In genomic region chr11:62394825-62395538, GRCh38 we compare ENCODE assay signal across 9 cellular contexts. TPM values are rescaled to one million over a fixed set of nuclear protein-coding genes. Genes with fewer than 3 reads are reported as not detected.
A peak's percentile ranks its signal among the peaks of the same experiment; 100 is the strongest.
DNase-seq lines count a peak whose midpoint lies in the region; ATAC-seq, FAIRE-seq and TF ChIP-seq lines count a peak whose summit lies in the region.
"Had no signal": no experiment of that assay in that cellular context is flagged by ENCODE, and none has a peak within 500 bp of the region (broad histone marks: within the 10 kb centered on the region; RNA-seq: fewer than 3 reads in every experiment).

No MANE protein-coding gene starts in this region.

- FAIRE-seq in endometrium (lab: Jason Lieb, UNC): peak; percentile 57

- H3K4me1 ChIP-seq in lower lobe of right lung: peaks cover 29% of the 10 kb centered on the region

- H3K9me3 ChIP-seq in CD4-positive, alpha-beta T cell (ENCODE audit: control insufficient read depth, low read length): no peaks in the 10 kb centered on the region
- no peaks in the 10 kb centered on the region for H3K9me3 ChIP-seq in lower lobe of right lung

- peaks cover 14% of the 10 kb centered on the region for H3K36me3 ChIP-seq in lower lobe of right lung

- peak; percentile 78 for ATAC-seq in CD4-positive, alpha-beta T cell (ENCODE audit: poor library complexity)
- peak; percentile 84 to 88 for ATAC-seq in lower lobe of right lung
- peak; percentile 89 for ATAC-seq in stimulated activated effector memory CD8-positive, alpha-beta T cell treated with anti-CD3 and anti-CD28 coated beads, Interleukin-12 subunit alpha, Interleukin-12 subunit beta, amount 100 ng/mL, for 72 hours
- ATAC-seq in GM21529 (IDR thresholded peaks at IDR 0.05; ENCODE audit: unreplicated experiment): no peak

- peaks cover 18% of the 10 kb centered on the region for H3K4me1 Mint-ChIP-seq in CD4-positive, alpha-beta T cell (ENCODE audit: low read depth)
- H3K4me1 Mint-ChIP-seq in activated CD4-positive, alpha-beta memory T cell treated with anti-CD3 and anti-CD28 coated beads, Interleukin-2, amount 10 ng/mL, durations not matched to agents 7 days and 5 days: peaks cover 4% of the 10 kb centered on the region
- peaks cover 10% of the 10 kb centered on the region for H3K4me1 Mint-ChIP-seq in stimulated activated effector memory CD8-positive, alpha-beta T cell treated with anti-CD3 and anti-CD28 coated beads, Interleukin-12 subunit alpha, Interleukin-12 subunit beta, amount 100 ng/mL, for 72 hours

- H3K27me3 Mint-ChIP-seq in CD4-positive, alpha-beta T cell: no peaks in the 10 kb centered on the region
- H3K27me3 Mint-ChIP-seq in activated CD4-positive, alpha-beta memory T cell treated with anti-CD3 and anti-CD28 coated beads, Interleukin-2, amount 10 ng/mL, durations not matched to agents 7 days and 5 days: peaks cover 15% of the 10 kb centered on the region

- POLR2A ChIA-PET in CD4-positive, alpha-beta T cell (lab: Charles Lee): interaction anchor here (0.6 to 0.9 kb wide), 3 partner anchors 9 to 196 kb away, joined by 3 to 8 read pairs (median 3); partner anchors contain the start of gene TUT1
- POLR2A ChIA-PET in activated CD4-positive, alpha-beta memory T cell treated with anti-CD3 and anti-CD28 coated beads, Interleukin-2, amount 10 ng/mL, durations not matched to agents 7 days and 5 days (lab: Charles Lee): interaction anchor here (0.7 to 1.5 kb wide), 5 partner anchors 9 to 196 kb away, joined by 3 to 6 read pairs (median 4); partner anchors contain the start of gene TUT1

- no peak overlapping the region for H3K4me3 Mint-ChIP-seq in CD4-positive, alpha-beta T cell
- H3K4me3 Mint-ChIP-seq in activated CD4-positive, alpha-beta memory T cell treated with anti-CD3 and anti-CD28 coated beads, Interleukin-2, amount 10 ng/mL, durations not matched to agents 7 days and 5 days: no peak overlapping the region
- no peak overlapping the region for H3K4me3 Mint-ChIP-seq in stimulated activated effector memory CD8-positive, alpha-beta T cell treated with anti-CD3 and anti-CD28 coated beads, Interleukin-12 subunit alpha, Interleukin-12 subunit beta, amount 100 ng/mL, for 72 hours

- no peaks in the 10 kb centered on the region for H3K27me3 ChIP-seq in CD4-positive, alpha-beta T cell (ENCODE audit: control insufficient read depth, insufficient read depth, low read length)
- no peaks in the 10 kb centered on the region for H3K27me3 ChIP-seq in lower lobe of right lung (ENCODE audit: low read depth)

- H3K36me3 Mint-ChIP-seq in CD4-positive, alpha-beta T cell (ENCODE audit: low read depth): no peaks in the 10 kb centered on the region
- H3K36me3 Mint-ChIP-seq in activated CD4-positive, alpha-beta memory T cell treated with anti-CD3 and anti-CD28 coated beads, Interleukin-2, amount 10 ng/mL, durations not matched to agents 7 days and 5 days (ENCODE audit: low read depth): no peaks in the 10 kb centered on the region
- no peaks in the 10 kb centered on the region for H3K36me3 Mint-ChIP-seq in stimulated activated effector memory CD8-positive, alpha-beta T cell treated with anti-CD3 and anti-CD28 coated beads, Interleukin-12 subunit alpha, Interleukin-12 subunit beta, amount 100 ng/mL, for 72 hours

- H3K27ac ChIP-seq in CD4-positive, alpha-beta T cell (ENCODE audit: low read depth, low read length): no peak overlapping the region
- peak overlapping the region; percentile 67 for H3K27ac ChIP-seq in lower lobe of right lung

- peak; percentile 81 for TF ChIP-seq CTCF in CD4-positive, alpha-beta T cell (IDR thresholded peaks at IDR 0.05)
- TF ChIP-seq CTCF in lower lobe of right lung (IDR thresholded peaks at IDR 0.05): peak; percentile 74

- H3K9me3 Mint-ChIP-seq in CD4-positive, alpha-beta T cell: no peaks in the 10 kb centered on the region
- H3K9me3 Mint-ChIP-seq in activated CD4-positive, alpha-beta memory T cell treated with anti-CD3 and anti-CD28 coated beads, Interleukin-2, amount 10 ng/mL, durations not matched to agents 7 days and 5 days: no peaks in the 10 kb centered on the region
- H3K9me3 Mint-ChIP-seq in stimulated activated effector memory CD8-positive, alpha-beta T cell treated with anti-CD3 and anti-CD28 coated beads, Interleukin-12 subunit alpha, Interleukin-12 subunit beta, amount 100 ng/mL, for 72 hours: no peaks in the 10 kb centered on the region
- H3K9me3 Mint-ChIP-seq: IgD-negative memory B cell had no signal

- peak overlapping the region; percentile 35 for H3K4me3 ChIP-seq in lower lobe of right lung

- intact Hi-C loops in CD4-positive, alpha-beta T cell (cut with DNase I, micrococcal nuclease): loop anchor here (1.0 to 10.0 kb wide), 5 partner anchors 15 to 490 kb away; partner anchors contain the start of gene SLC3A2 (in 1 of the 2)
- intact Hi-C loops in lower lobe of right lung (cut with DNase I): no loop called here

- CTCF ChIA-PET in CD4-positive, alpha-beta T cell (lab: Charles Lee): interaction anchor here (1.0 to 2.1 kb wide), 6 partner anchors 9 to 300 kb away, joined by 4 to 16 read pairs (median 4); no protein-coding TSS in a partner anchor
- CTCF ChIA-PET in activated CD4-positive, alpha-beta memory T cell treated with anti-CD3 and anti-CD28 coated beads, Interleukin-2, amount 10 ng/mL, durations not matched to agents 7 days and 5 days (lab: Charles Lee): interaction anchor here (0.5 to 5.2 kb wide), 38 partner anchors 9 to 589 kb away, joined by 3 to 65 read pairs (median 4); partner anchors contain the start of genes AHNAK, EEF1G, LBHD1 and MTA2

- DNase-seq in CD4-positive, alpha-beta T cell: peak in 4 of 10 experiments; percentile 13 to 44 (median 39)
- DNase-seq in HK-2 (ENCODE audit: unreplicated experiment) (peak; percentile 51), NCI-H526 treated with DMSO at 0.1 percent for 48 hours (lab: John Stamatoyannopoulos, UW) (peak; percentile 94), lower lobe of right lung (peak; percentile 80)
- DNase-seq in activated CD4-positive, alpha-beta memory T cell treated with anti-CD3 and anti-CD28 coated beads, Interleukin-2, amount 10 ng/mL, durations not matched to agents 7 days and 5 days: peak; percentile 56
- peak; percentile 33 to 65 for DNase-seq in stimulated activated effector memory CD8-positive, alpha-beta T cell treated with anti-CD3 and anti-CD28 coated beads, Interleukin-12 subunit alpha, Interleukin-12 subunit beta, amount 100 ng/mL, for 72 hours (ENCODE audit: low spot score in 2 of 2)

- H3K27ac Mint-ChIP-seq in CD4-positive, alpha-beta T cell: no peak overlapping the region
- no peak overlapping the region for H3K27ac Mint-ChIP-seq in activated CD4-positive, alpha-beta memory T cell treated with anti-CD3 and anti-CD28 coated beads, Interleukin-2, amount 10 ng/mL, durations not matched to agents 7 days and 5 days
- no peak overlapping the region for H3K27ac Mint-ChIP-seq in stimulated activated effector memory CD8-positive, alpha-beta T cell treated with anti-CD3 and anti-CD28 coated beads, Interleukin-12 subunit alpha, Interleukin-12 subunit beta, amount 100 ng/mL, for 72 hours

RNA-seq across cellular contexts. Expression of gene SCGB1A1, which starts 23.9 kb away (rescaled TPM):
- total RNA-seq in CD4-positive, alpha-beta T cell: not detected
- total RNA-seq in activated CD4-positive, alpha-beta memory T cell treated with anti-CD3 and anti-CD28 coated beads, Interleukin-2, amount 10 ng/mL, durations not matched to agents 7 days and 5 days: not detected
- 3,364 TPM for total RNA-seq in lower lobe of right lung

RNA-seq across cellular contexts. Expression of gene ASRGL1, which starts 57.7 kb away (rescaled TPM):
- under 1 TPM; 0.74 to 0.81 TPM for total RNA-seq in CD4-positive, alpha-beta T cell
- total RNA-seq in activated CD4-positive, alpha-beta memory T cell treated with anti-CD3 and anti-CD28 coated beads, Interleukin-2, amount 10 ng/mL, durations not matched to agents 7 days and 5 days: 1 to 10 TPM; 6.2 to 6.5 TPM
- total RNA-seq in lower lobe of right lung: 39.7 TPM

Comparison
In these comparisons a context has a peak if more than half of its experiments do, and no peak if none do; other contexts are left out.
1. RNA of gene SCGB1A1, which starts 23.9 kb away (total RNA-seq): 3,364 TPM in lower lobe of right lung (single experiment); not detected in CD4-positive, alpha-beta T cell and not detected in activated CD4-positive, alpha-beta memory T cell treated with anti-CD3 and anti-CD28 coated beads, Interleukin-2, amount 10 ng/mL, durations not matched to agents 7 days and 5 days; every median in the first group is over 1,000 times any median in the second.